ENCODE assay signal across 22 cellular contexts in genomic region chr4:70920592-70920991, GRCh38.
"Had no signal": no experiment of that assay in that cellular context is flagged by ENCODE, and none has a peak within 500 bp of the region (broad histone marks: within the 10 kb centered on the region; RNA-seq: fewer than 3 reads in every experiment).

No MANE protein-coding gene starts in this region.

- H3K4me1 ChIP-seq: left lung, lower lobe of right lung, right atrium auricular region, right lobe of liver, tibial nerve, uterus had no signal

- H3K36me3 ChIP-seq: left lung, lower lobe of right lung, right atrium auricular region, right lobe of liver, tibial nerve, uterus had no signal

- H3K27ac ChIP-seq: left lung, lower lobe of right lung, right atrium auricular region, right lobe of liver, tibial nerve, uterus had no signal

- H3K4me3 ChIP-seq: left lung, lower lobe of right lung, right atrium auricular region, right lobe of liver, smooth muscle cell, tibial nerve, uterus had no signal

- ATAC-seq: left colon; lower lobe of right lung; naive thymus-derived CD8-positive, alpha-beta T cell; stimulated activated memory B cell treated with anti-CD40 and anti-IgM and Interleukin-4, amounts not matched to agents 10 μg/mL and 1 μg/mL and 100 μg/mL, for 72 hours; stimulated activated naive CD8-positive, alpha-beta T cell treated with anti-CD3 and anti-CD28 coated beads, Interleukin-15, amount 100 ng/mL, for 72 hours had no signal

- H3K4me2 ChIP-seq: smooth muscle cell had no signal

- H3K27me3 ChIP-seq: left lung, right atrium auricular region, right lobe of liver, tibial nerve, uterus had no signal

- FAIRE-seq: kidney had no signal

- DNase-seq: hypothalamus; immature natural killer cell; kidney; left colon; left lung; lower lobe of right lung; mammary epithelial cell; naive thymus-derived CD8-positive, alpha-beta T cell; nucleus accumbens; right lobe of liver; stimulated activated CD4-positive, alpha-beta T cell treated with anti-CD3 and anti-CD28 coated beads, Interleukin-1b, Interleukin-23, amount 100 ng/mL, for 48 hours; stimulated activated CD4-positive, alpha-beta T cell treated with anti-CD3 and anti-CD28 coated beads, Interleukin-2, amount 100 ng/mL, for 48 hours; stimulated activated CD4-positive, alpha-beta T cell treated with anti-CD3 and anti-CD28 coated beads, Interleukin-4, amount 100 ng/mL, for 4 hours; stimulated activated CD8-positive, alpha-beta memory T cell treated with anti-CD3 and anti-CD28 coated beads, Interleukin-4, amount 100 ng/mL, for 48 hours; stimulated activated naive CD4-positive, alpha-beta T cell treated with Interleukin-2 at 50 U/mL for 16 hours; stimulated activated naive CD8-positive, alpha-beta T cell treated with anti-CD3 and anti-CD28 coated beads, Interleukin-15, amount 100 ng/mL, for 72 hours; substantia nigra; uterus had no signal

- H3K9me3 ChIP-seq: left lung, lower lobe of right lung, right atrium auricular region, right lobe of liver, tibial nerve, uterus had no signal
